14 cellular contexts compared by ENCODE assay signal in genomic region chr5:89071101-89071940, GRCh38.
DNase-seq lines count a peak whose midpoint lies in the region; ATAC-seq, FAIRE-seq and TF ChIP-seq lines count a peak whose summit lies in the region.
"Had no signal": no experiment of that assay in that cellular context is flagged by ENCODE, and none has a peak within 500 bp of the region (broad histone marks: within the 10 kb centered on the region; RNA-seq: fewer than 3 reads in every experiment).

No MANE protein-coding gene starts in this region.

- FAIRE-seq in HepG2 (lab: Jason Lieb, UNC) = no peak
- FAIRE-seq: bronchial epithelial cell had no signal

- H3K4me1 ChIP-seq in HepG2 (ENCODE audit: insufficient read depth, low read length) = no peaks in the 10 kb centered on the region
- H3K4me1 ChIP-seq in right lobe of liver = no peaks in the 10 kb centered on the region
- H3K4me1 ChIP-seq in thyroid gland = no peaks in the 10 kb centered on the region

- TF ChIP-seq CTCF in HepG2 (CRISPR knock-in tag; IDR thresholded peaks at IDR 0.05) (no peak), right lobe of liver (IDR thresholded peaks at IDR 0.05) (no peak), thyroid gland (IDR thresholded peaks at IDR 0.05) (no peak), foreskin fibroblast (IDR thresholded peaks at IDR 0.05; ENCODE audit: low read depth, low read length) (no peak)

- H3K4me2 ChIP-seq in HepG2 (ENCODE audit: low read depth, low read length) = no peak overlapping the region
- H3K4me2 ChIP-seq: SK-N-SH had no signal

- H3K9ac ChIP-seq in HepG2 (ENCODE audit: insufficient read depth, low read depth, low read length) = no peak overlapping the region
- H3K9ac ChIP-seq: SK-N-SH had no signal

- in situ Hi-C loops in HepG2 (cut with HindIII; ENCODE audit: extremely low pct_ligation_motif_present, low pct_unique_long_range_greater_than_20kb) = no loop called here

- intact Hi-C loops in HepG2 (cut with micrococcal nuclease; ENCODE audit: unreplicated experiment) = no loop called here
- intact Hi-C loops in right lobe of liver (cut with DNase I) = no loop called here
- intact Hi-C loops in thyroid gland (cut with DNase I) = no loop called here

- no peak overlapping the region for H2AFZ ChIP-seq in HepG2 (ENCODE audit: low read length)

- H3K9me3 ChIP-seq in HepG2 (ENCODE audit: low read length) = no peaks in the 10 kb centered on the region
- no peaks in the 10 kb centered on the region for H3K9me3 ChIP-seq in right lobe of liver
- H3K9me3 ChIP-seq in thyroid gland = no peaks in the 10 kb centered on the region
- H3K9me3 ChIP-seq: SK-N-SH, thoracic aorta had no signal

- ATAC-seq in HepG2 (no peak), right lobe of liver (no peak), HG02678 (IDR thresholded peaks at IDR 0.05; ENCODE audit: unreplicated experiment) (peak; percentile 79), HG03521 (IDR thresholded peaks at IDR 0.05; ENCODE audit: unreplicated experiment) (peak; percentile 58)

- no peak for TF ChIP-seq EP300 in HepG2 (IDR thresholded peaks at IDR 0.05; ENCODE audit: low read depth in 2 of 2, low read length in 2 of 2)
- no peak for TF ChIP-seq EP300 in HepG2 (CRISPR knock-in tag; IDR thresholded peaks at IDR 0.05; ENCODE audit: borderline replicate concordance)

- no peak for TF ChIP-seq RAD21 in HepG2 (CRISPR knock-in tag; IDR thresholded peaks at IDR 0.05)

- TF ChIP-seq POLR2A in HepG2 (IDR thresholded peaks at IDR 0.05; ENCODE audit: insufficient read depth in 1 of 2, low read depth in 2 of 2, low read length in 2 of 2) = no peak
- no peak for TF ChIP-seq POLR2A in right lobe of liver (IDR thresholded peaks at IDR 0.05)
- TF ChIP-seq POLR2A in thyroid gland (IDR thresholded peaks at IDR 0.05) = no peak

- DNase-seq in HepG2 (ENCODE audit: low spot score) = no peak
- DNase-seq in right lobe of liver = no peak
- no peak for DNase-seq in stimulated activated CD4-positive, alpha-beta T cell treated with anti-CD3 and anti-CD28 coated beads, Interleukin-2, amount 100 ng/mL, for 24 hours
- DNase-seq in thyroid gland = no peak
- no peak for DNase-seq in foreskin fibroblast
- no peak for DNase-seq in mucosa of gallbladder (ENCODE audit: low spot score)
- DNase-seq: EL; NCI-H2081; SK-N-SH; stimulated activated CD4-positive, alpha-beta T cell treated with anti-CD3 and anti-CD28 coated beads, Interleukin-15, amount 100 ng/mL, for 24 hours had no signal

- WGBS in HepG2 (ENCODE audit: low lambda C conversion rate) = 2% methylated on average over 4 of the region's 4 CpGs
- WGBS in right lobe of liver (ENCODE audit: insufficient coverage, low coverage, low lambda C conversion rate, missing lambda C conversion rate) = 68% methylated on average over 4 of the region's 4 CpGs
- WGBS in thyroid gland, 2 donors = 89% methylated on average over 4 of the region's 4 CpGs

- H3K79me2 ChIP-seq in HepG2 (ENCODE audit: insufficient read depth, low read length) = no peaks in the 10 kb centered on the region

- no TSS peak for BruUV-seq in HepG2 (replicated peaks; lab: Mats Ljungman, UMichigan)

- CTCF ChIA-PET in HepG2 (lab: Yijun Ruan, JAX; ENCODE audit: low intra/inter-chr PET ratio, low total read pairs) = no interaction called here

- H3K4me3 ChIP-seq in HepG2 (replicated peaks in 1 of 3; ENCODE audit: insufficient read depth in 1 of 3, low read depth in 2 of 3, low read length in 3 of 3) (no peak overlapping the region), right lobe of liver (no peak overlapping the region), thyroid gland (replicated peaks in 1 of 3) (no peak overlapping the region), foreskin fibroblast (ENCODE audit: low read depth in 1 of 2, low read length in 2 of 2) (no peak overlapping the region)
- H3K4me3 ChIP-seq: thoracic aorta had no signal

- no peaks in the 10 kb centered on the region for H3K36me3 ChIP-seq in HepG2 (replicated peaks in 1 of 2; ENCODE audit: control insufficient read depth in 1 of 2, insufficient read depth in 2 of 2, low read length in 2 of 2)
- no peaks in the 10 kb centered on the region for H3K36me3 ChIP-seq in right lobe of liver
- no peaks in the 10 kb centered on the region for H3K36me3 ChIP-seq in thyroid gland
- H3K36me3 ChIP-seq: thoracic aorta had no signal

- POLR2A ChIA-PET in HepG2 (lab: Yijun Ruan, JAX) = no interaction called here

- H3K27ac ChIP-seq in HepG2 (ENCODE audit: extremely low read length, insufficient read depth, low read length) (no peak overlapping the region), right lobe of liver (no peak overlapping the region), thyroid gland (no peak overlapping the region)
- H3K27ac ChIP-seq: thoracic aorta had no signal

- H3K27me3 ChIP-seq in HepG2 (ENCODE audit: control insufficient read depth in 1 of 2, insufficient read depth in 2 of 2, low read length in 2 of 2) = no peaks in the 10 kb centered on the region
- H3K27me3 ChIP-seq in right lobe of liver = no peaks in the 10 kb centered on the region
- H3K27me3 ChIP-seq in thyroid gland = no peaks in the 10 kb centered on the region

- no peaks in the 10 kb centered on the region for H4K20me1 ChIP-seq in HepG2 (ENCODE audit: insufficient read depth, low read length)

TF ChIP-seq in HepG2, 621 proteins besides CTCF, POLR2A, EP300 and RAD21:
- TF ChIP-seq MAFK (conservative IDR thresholded peaks at IDR 0.05 in 1 of 2, IDR thresholded peaks at IDR 0.05 in 1 of 2; ENCODE audit: low read length in 2 of 2) = peak in 1 of 2 experiments; percentile 55; a peak in 2 of 4 replicates
- TF ChIP-seq TMF1 (CRISPR knock-in tag; IDR thresholded peaks at IDR 0.05; ENCODE audit: low read depth) = no peak
- TF ChIP-seq MAFF (IDR thresholded peaks at IDR 0.05; ENCODE audit: low read depth, low read length) = peak; percentile 24; the same call in 1 of the 2 replicates

Comparison
In these comparisons a context has a peak if more than half of its experiments do, and no peak if none do; other contexts are left out.
1. ATAC-seq: peak in HG02678 (single experiment) and HG03521 (single experiment); none in HepG2 (single experiment) and right lobe of liver (0 of 4).